Comparison of ENCODE assay signal across 11 cellular contexts in genomic region chr5:157449011-157449723, GRCh38. TPM values are rescaled to one million over a fixed set of nuclear protein-coding genes. Genes with fewer than 3 reads are reported as not detected.
DNase-seq lines count a peak whose midpoint lies in the region; ATAC-seq, FAIRE-seq and TF ChIP-seq lines count a peak whose summit lies in the region.
"Had no signal": no experiment of that assay in that cellular context is flagged by ENCODE, and none has a peak within 500 bp of the region (broad histone marks: within the 10 kb centered on the region; RNA-seq: fewer than 3 reads in every experiment).

No MANE protein-coding gene starts in this region.

- no peak for TF ChIP-seq RAD21 in HepG2 (CRISPR knock-in tag; IDR thresholded peaks at IDR 0.05)

- H3K27ac ChIP-seq in right lobe of liver = no peak overlapping the region
- H3K27ac ChIP-seq in HepG2 (ENCODE audit: extremely low read length, insufficient read depth, low read length) = no peak overlapping the region
- peak overlapping the region; percentile 52 to 86 for H3K27ac ChIP-seq in esophagus (ENCODE audit: low read depth in 2 of 2, low read length in 1 of 2)
- peak overlapping the region; percentile 40 for H3K27ac ChIP-seq in muscle layer of duodenum (ENCODE audit: low read length)
- H3K27ac ChIP-seq in aorta (ENCODE audit: low read depth in 1 of 2, low read length in 2 of 2) = no peak overlapping the region

- DNase-seq in right lobe of liver (no peak), HepG2 (ENCODE audit: low spot score) (no peak), aorta (peak; percentile 54 to 82), T1000 (lab: John Stamatoyannopoulos, UW) (no peak), activated gamma-delta T cell treated with Interleukin-2 at 50 U/mL for 16 hours (no peak)
- no peak for DNase-seq in stimulated activated CD8-positive, alpha-beta memory T cell treated with anti-CD3 and anti-CD28 coated beads, Interleukin-4, amount 100 ng/mL, for 48 hours
- DNase-seq: effector CD4-positive, alpha-beta T cell had no signal

- POLR2A ChIA-PET in HepG2 (lab: Yijun Ruan, JAX) = no interaction called here

- no peaks in the 10 kb centered on the region for H3K9me3 ChIP-seq in right lobe of liver
- H3K9me3 ChIP-seq in HepG2 (ENCODE audit: low read length) = no peaks in the 10 kb centered on the region
- H3K9me3 ChIP-seq in esophagus (ENCODE audit: control insufficient read depth in 2 of 2, insufficient read depth in 1 of 2, low read depth in 1 of 2, low read length in 1 of 2) = no peaks in the 10 kb centered on the region
- no peaks in the 10 kb centered on the region for H3K9me3 ChIP-seq in muscle layer of duodenum (ENCODE audit: control insufficient read depth in 1 of 2, low read length in 2 of 2)
- H3K9me3 ChIP-seq in aorta (ENCODE audit: control insufficient read depth, low read length) = no peaks in the 10 kb centered on the region

- no peaks in the 10 kb centered on the region for H3K79me2 ChIP-seq in HepG2 (ENCODE audit: insufficient read depth, low read length)

- FAIRE-seq in HepG2 (lab: Jason Lieb, UNC) = no peak
- FAIRE-seq: G401.6 had no signal

- no peak overlapping the region for H3K4me2 ChIP-seq in HepG2 (ENCODE audit: low read depth, low read length)
- H3K4me2 ChIP-seq: smooth muscle cell had no signal

- intact Hi-C loops in right lobe of liver (cut with DNase I) (loop anchor here in 1 of 2 donors (10.0 kb wide), 1 partner anchor 266 kb away; no protein-coding TSS in a partner anchor), HepG2 (cut with micrococcal nuclease; ENCODE audit: unreplicated experiment) (no loop called here), aorta (cut with DNase I) (no loop called here)

- TF ChIP-seq CTCF in right lobe of liver (IDR thresholded peaks at IDR 0.05) (no peak), HepG2 (CRISPR knock-in tag; IDR thresholded peaks at IDR 0.05) (no peak)

- H3K4me3 ChIP-seq in right lobe of liver (no peak overlapping the region), HepG2 (replicated peaks in 1 of 3; ENCODE audit: insufficient read depth in 1 of 3, low read depth in 2 of 3, low read length in 3 of 3) (no peak overlapping the region), esophagus (ENCODE audit: low read depth in 1 of 2, low read length in 2 of 2) (no peak overlapping the region), muscle layer of duodenum (ENCODE audit: low read depth in 1 of 2, low read length in 2 of 2) (no peak overlapping the region), aorta (ENCODE audit: low read length in 2 of 2) (no peak overlapping the region)
- H3K4me3 ChIP-seq: smooth muscle cell had no signal

- TF ChIP-seq POLR2A in right lobe of liver (IDR thresholded peaks at IDR 0.05) = no peak
- no peak for TF ChIP-seq POLR2A in HepG2 (IDR thresholded peaks at IDR 0.05; ENCODE audit: insufficient read depth in 1 of 2, low read depth in 2 of 2, low read length in 2 of 2)

- no peaks in the 10 kb centered on the region for H3K27me3 ChIP-seq in right lobe of liver
- H3K27me3 ChIP-seq in HepG2 (ENCODE audit: control insufficient read depth in 1 of 2, insufficient read depth in 2 of 2, low read length in 2 of 2) = peaks cover 1 to 6% of the 10 kb centered on the region in 2 experiments; a peak in 2 of 5 replicates
- no peaks in the 10 kb centered on the region for H3K27me3 ChIP-seq in esophagus (ENCODE audit: control insufficient read depth in 1 of 2, insufficient read depth in 2 of 2, low read length in 2 of 2)
- H3K27me3 ChIP-seq in muscle layer of duodenum (ENCODE audit: low read depth, low read length) = no peaks in the 10 kb centered on the region
- no peaks in the 10 kb centered on the region for H3K27me3 ChIP-seq in aorta (ENCODE audit: control insufficient read depth in 1 of 2, insufficient read depth in 2 of 2, low read length in 1 of 2)

- H2AFZ ChIP-seq in HepG2 (ENCODE audit: low read length) = no peak overlapping the region

- CTCF ChIA-PET in HepG2 (lab: Yijun Ruan, JAX; ENCODE audit: low intra/inter-chr PET ratio, low total read pairs) = no interaction called here

- H3K4me1 ChIP-seq in right lobe of liver = no peaks in the 10 kb centered on the region
- peaks cover 11% of the 10 kb centered on the region; the same call in 1 of the 2 replicates for H3K4me1 ChIP-seq in HepG2 (ENCODE audit: insufficient read depth, low read length)
- peaks cover 0 to 8% of the 10 kb centered on the region in 2 donors for H3K4me1 ChIP-seq in esophagus (ENCODE audit: control insufficient read depth in 2 of 2, insufficient read depth in 2 of 2, low read length in 1 of 2)
- peaks cover 0 to 7% of the 10 kb centered on the region in 2 donors for H3K4me1 ChIP-seq in muscle layer of duodenum (ENCODE audit: control insufficient read depth in 1 of 2, insufficient read depth in 2 of 2, low read length in 2 of 2)
- peaks cover 0 to 5% of the 10 kb centered on the region in 2 donors for H3K4me1 ChIP-seq in aorta (ENCODE audit: control insufficient read depth in 1 of 2, insufficient read depth in 2 of 2, low read length in 2 of 2)

- no peak for TF ChIP-seq EP300 in HepG2 (IDR thresholded peaks at IDR 0.05; ENCODE audit: low read depth in 2 of 2, low read length in 2 of 2)
- TF ChIP-seq EP300 in HepG2 (CRISPR knock-in tag; IDR thresholded peaks at IDR 0.05; ENCODE audit: borderline replicate concordance) = no peak

- BruUV-seq in HepG2 (replicated peaks; lab: Mats Ljungman, UMichigan) = no TSS peak

- H3K36me3 ChIP-seq in right lobe of liver (no peaks in the 10 kb centered on the region), HepG2 (replicated peaks in 1 of 2; ENCODE audit: control insufficient read depth in 1 of 2, insufficient read depth in 2 of 2, low read length in 2 of 2) (no peaks in the 10 kb centered on the region), esophagus (ENCODE audit: control insufficient read depth in 2 of 2, insufficient read depth in 2 of 2, low read length in 1 of 2) (no peaks in the 10 kb centered on the region), muscle layer of duodenum (ENCODE audit: control insufficient read depth in 1 of 2, insufficient read depth in 2 of 2, low read length in 2 of 2) (no peaks in the 10 kb centered on the region), aorta (ENCODE audit: control insufficient read depth in 1 of 2, insufficient read depth in 2 of 2, low read length in 1 of 2) (no peaks in the 10 kb centered on the region)

- in situ Hi-C loops in HepG2 (cut with HindIII; ENCODE audit: extremely low pct_ligation_motif_present, low pct_unique_long_range_greater_than_20kb) = no loop called here

- H4K20me1 ChIP-seq in HepG2 (ENCODE audit: insufficient read depth, low read length) = no peaks in the 10 kb centered on the region

- ATAC-seq in right lobe of liver (peak; percentile 14 to 54 (median 32)), HepG2 (no peak; the same call in 2 of the 3 replicates), aorta (ENCODE audit: low FRiP score) (peak; percentile 73)

- H3K9ac ChIP-seq in HepG2 (ENCODE audit: insufficient read depth, low read depth, low read length) = no peak overlapping the region

- 39% methylated on average over 2 of the region's 6 CpGs for WGBS in right lobe of liver (ENCODE audit: insufficient coverage, low coverage, low lambda C conversion rate, missing lambda C conversion rate)
- WGBS in HepG2 (ENCODE audit: low lambda C conversion rate) = 21% methylated on average over 3 of the region's 6 CpGs
- 30 to 38% methylated on average over 6 of the region's 6 CpGs for WGBS in esophagus, 2 donors
- 4 to 10% methylated on average over 6 of the region's 6 CpGs for WGBS in aorta, 2 donors

TF ChIP-seq in HepG2, 621 proteins besides CTCF, POLR2A, EP300 and RAD21 (continues in another document):
- TF ChIP-seq CERS6 (CRISPR knock-in tag; IDR thresholded peaks at IDR 0.05) (no peak), SCMH1 (CRISPR knock-in tag; IDR thresholded peaks at IDR 0.05; ENCODE audit: borderline replicate concordance) (no peak)

RNA-seq across cellular contexts. Expression of gene NIPAL4, which starts 10.8 kb away (rescaled TPM):
- under 1 TPM in 1 of 6 experiments, not detected in 5; 0.07 TPM for total RNA-seq in right lobe of liver
- not detected in 2 replicates for total RNA-seq in HepG2 (2016; rRNA removed; fragmentation: Illumina TruSeq; extraction: Trizol)
- not detected in 2 replicates for total RNA-seq in HepG2 (2016; cell fraction: cytosol; rRNA removed; fragmentation: Illumina TruSeq; extraction: Trizol; ENCODE audit: low read depth)
- total RNA-seq in HepG2 (2016; cell fraction: insoluble cytoplasmic fraction; rRNA removed; fragmentation: Illumina TruSeq; extraction: Trizol) = not detected in 2 replicates
- not detected in 2 replicates for total RNA-seq in HepG2 (2016; cell fraction: membrane; rRNA removed; fragmentation: Illumina TruSeq; extraction: Trizol)
- not detected in 2 replicates for total RNA-seq in HepG2 (2016; cell fraction: nucleus; rRNA removed; fragmentation: Illumina TruSeq; extraction: Trizol)
- polyA plus RNA-seq in HepG2 (2011; rRNA removed) = not detected in 2 replicates
- polyA plus RNA-seq in HepG2 (2011; cell fraction: cytosol; rRNA removed) = not detected in 2 replicates
- polyA plus RNA-seq in HepG2 (2011; cell fraction: nucleus; rRNA removed) = not detected in 2 replicates
- not detected in 2 replicates for polyA plus RNA-seq in HepG2 (2012)
- not detected in 2 replicates for polyA plus RNA-seq in HepG2 (2016; cell fraction: cytosol; fragmentation: Illumina TruSeq; extraction: Trizol; ENCODE audit: low read depth)
- not detected in 2 replicates for polyA plus RNA-seq in HepG2 (2016; cell fraction: insoluble cytoplasmic fraction; fragmentation: Illumina TruSeq; extraction: Trizol; ENCODE audit: low read depth)
- polyA plus RNA-seq in HepG2 (2016; cell fraction: membrane; fragmentation: Illumina TruSeq; extraction: Trizol; ENCODE audit: low read depth) = not detected in 2 replicates
- not detected in 2 replicates for polyA plus RNA-seq in HepG2 (2016; cell fraction: nucleus; fragmentation: Illumina TruSeq; extraction: Trizol; ENCODE audit: insufficient read depth, low read depth)
- not detected in 2 replicates for polyA minus RNA-seq in HepG2 (2011; rRNA and poly(A)+ RNA removed; ENCODE audit: low replicate concordance)
- polyA minus RNA-seq in HepG2 (2011; cell fraction: cytosol; rRNA and poly(A)+ RNA removed) = not detected in 2 replicates
- not detected in 2 replicates for polyA minus RNA-seq in HepG2 (2011; cell fraction: nucleus; rRNA and poly(A)+ RNA removed)
- polyA plus RNA-seq in esophagus = 10 to 100 TPM in 1 of 2 donors, 1 to 10 TPM in 1; 5.4 to 15.1 TPM
- under 1 TPM in 1 of 2 donors, not detected in 1; 0.55 TPM for total RNA-seq in aorta
- polyA plus RNA-seq in aorta = under 1 TPM in 1 of 2 donors, not detected in 1; 0.28 TPM

Comparison
In these comparisons a context has a peak if more than half of its experiments do, and no peak if none do; other contexts are left out.
1. DNase-seq: peak in aorta (2 of 2); none in right lobe of liver (0 of 3), HepG2 (single experiment), T1000 (single experiment), stimulated activated CD8-positive, alpha-beta memory T cell treated with anti-CD3 and anti-CD28 coated beads, Interleukin-4, amount 100 ng/mL, for 48 hours (single experiment) and activated gamma-delta T cell treated with Interleukin-2 at 50 U/mL for 16 hours (single experiment).
2. H3K27ac ChIP-seq: peak in esophagus (2 of 2) and muscle layer of duodenum (single experiment); none in right lobe of liver (0 of 3), HepG2 (single experiment) and aorta (0 of 2).